22 cellular contexts compared by ENCODE assay signal in the genomic region with DNA sequence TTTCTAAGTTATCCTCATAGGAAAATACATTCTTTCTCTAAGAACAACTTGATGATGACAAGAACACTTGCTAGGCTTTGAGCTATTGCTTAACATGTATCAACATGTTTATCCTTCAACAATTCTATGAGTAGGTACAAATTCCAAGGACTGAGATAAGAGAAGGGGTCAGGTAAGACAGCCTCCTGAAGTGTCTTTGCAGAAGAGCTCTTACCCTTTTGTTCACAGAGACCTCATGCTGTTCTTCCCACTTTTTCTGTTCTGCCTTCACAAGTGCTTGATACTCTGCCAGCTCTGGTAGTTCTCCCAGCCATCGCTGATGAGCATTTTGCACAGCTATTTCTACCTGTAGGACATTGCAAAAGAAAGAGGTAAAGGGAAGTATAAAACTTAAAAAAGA. TPM values are rescaled to one million over a fixed set of nuclear protein-coding genes. Genes with fewer than 3 reads are reported as not detected.
DNase-seq lines count a peak whose midpoint lies in the region; ATAC-seq, FAIRE-seq and TF ChIP-seq lines count a peak whose summit lies in the region.
"Had no signal": no experiment of that assay in that cellular context is flagged by ENCODE, and none has a peak within 500 bp of the region (broad histone marks: within the 10 kb centered on the region; RNA-seq: fewer than 3 reads in every experiment).

No MANE protein-coding gene starts in this region.

- H3K18ac ChIP-seq in H1 (ENCODE audit: extremely low read depth, low read length): no peak overlapping the region

- peaks cover 28% of the 10 kb centered on the region for H3K4me1 Mint-ChIP-seq in HFFc6 (ENCODE audit: low read depth)
- H3K4me1 Mint-ChIP-seq: CD14-positive monocyte had no signal

- no peaks in the 10 kb centered on the region for H3K27me3 ChIP-seq in H1 (replicated peaks in 1 of 4; ENCODE audit: control insufficient read depth in 3 of 4, extremely low read depth in 1 of 4, insufficient read depth in 3 of 4, low read length in 3 of 4)
- H3K27me3 ChIP-seq in lower lobe of right lung (ENCODE audit: low read depth): no peaks in the 10 kb centered on the region
- H3K27me3 ChIP-seq: right atrium auricular region had no signal

- H3K9me3 Mint-ChIP-seq in HFFc6: no peaks in the 10 kb centered on the region
- H3K9me3 Mint-ChIP-seq: activated naive CD4-positive, alpha-beta T cell treated with anti-CD3 and anti-CD28 coated beads, Interleukin-2, amount 50 U/mL, for 72 hours; CD14-positive monocyte had no signal

- FAIRE-seq in H1 (lab: Jason Lieb, UNC): peak; percentile 19
- FAIRE-seq: TTC549 had no signal

- H2BK5ac ChIP-seq in H1 (ENCODE audit: low read depth, low read length): no peak overlapping the region

- no peak overlapping the region for H3K23ac ChIP-seq in H1 (ENCODE audit: insufficient read length)

- H3K36me3 Mint-ChIP-seq in HFFc6 (ENCODE audit: low read depth): peaks cover 29% of the 10 kb centered on the region

- no peak overlapping the region for H2AK5ac ChIP-seq in H1 (ENCODE audit: low read depth, low read length)

- no peak overlapping the region for H2BK120ac ChIP-seq in H1 (replicated peaks; ENCODE audit: low read depth, low read length)

- no peak overlapping the region for H4K91ac ChIP-seq in H1 (replicated peaks; ENCODE audit: insufficient read length, low read length)

- no peak overlapping the region for H2BK15ac ChIP-seq in H1 (ENCODE audit: low read length)

- intact Hi-C loops in lower lobe of right lung (cut with DNase I): no loop called here

- no peaks in the 10 kb centered on the region for H3K23me2 ChIP-seq in H1 (ENCODE audit: low read depth, low read length)

- no peaks in the 10 kb centered on the region for H3K79me1 ChIP-seq in H1 (ENCODE audit: low read depth, low read length)

- TF ChIP-seq CTCF in H1 (IDR thresholded peaks at IDR 0.05; ENCODE audit: control extremely low read depth in 1 of 3, insufficient read depth in 1 of 3, low read depth in 1 of 3, low read length in 3 of 3) (no peak), lower lobe of right lung (IDR thresholded peaks at IDR 0.05) (no peak), HFFc6 (IDR thresholded peaks at IDR 0.05) (no peak)

- H3K4me3 ChIP-seq in H1 (ENCODE audit: extremely low read depth in 1 of 4, insufficient read depth in 2 of 4, low read depth in 3 of 4, low read length in 4 of 4) (no peak overlapping the region), lower lobe of right lung (no peak overlapping the region)
- H3K4me3 ChIP-seq: right atrium auricular region had no signal

- H3K4me2 ChIP-seq in H1 (ENCODE audit: insufficient read depth in 1 of 2, low read depth in 2 of 2, low read length in 2 of 2): no peak overlapping the region

- DNase-seq in DMS79 treated with DMSO at 0.1 percent for 48 hours (lab: John Stamatoyannopoulos, UW): peak; percentile 75
- peak; percentile 7 for DNase-seq in NCI-H128 (lab: John Stamatoyannopoulos, UW; ENCODE audit: unreplicated experiment)
- no peak for DNase-seq in H1 (ENCODE audit: low read depth in 1 of 2, low spot score in 2 of 2)
- no peak for DNase-seq in lower lobe of right lung
- DNase-seq in activated CD8-positive, alpha-beta memory T cell treated with anti-CD3 and anti-CD28 coated beads, Interleukin-2, amount 50 U/mL, for 48 hours: no peak
- DNase-seq in HFFc6: no peak
- no peak for DNase-seq in NCI-H2081 (lab: John Stamatoyannopoulos, UW)
- DNase-seq: activated CD4-positive, alpha-beta T cell treated with anti-CD3 and anti-CD28 coated beads for 4 hours; effector memory CD4-positive, alpha-beta T cell; head of caudate nucleus; islet precursor cell; NCI-H1694; NCI-H69; occipital lobe; SHP77; stimulated activated CD8-positive, alpha-beta memory T cell treated with anti-CD3 and anti-CD28 coated beads, Interleukin-4, amount 100 ng/mL, for 48 hours; substantia nigra had no signal

- no peak overlapping the region for H3K56ac ChIP-seq in H1 (replicated peaks; ENCODE audit: insufficient read length, low read depth, low read length)

- H2BK12ac ChIP-seq in H1 (ENCODE audit: low read depth, low read length): no peak overlapping the region

- no peak overlapping the region for H3K14ac ChIP-seq in H1 (ENCODE audit: insufficient read length)

- no peaks in the 10 kb centered on the region for H3K79me2 ChIP-seq in H1 (ENCODE audit: control insufficient read depth in 1 of 2, insufficient read depth in 2 of 2, low read length in 2 of 2)

- POLR2A ChIA-PET in H1 (lab: Charles Lee; ENCODE audit: partially characterized antibody): no interaction called here

- H4K8ac ChIP-seq in H1 (ENCODE audit: extremely low read depth, insufficient read depth, low read length): no peak overlapping the region

- CTCF ChIA-PET in H1 (lab: Charles Lee; ENCODE audit: partially characterized antibody): interaction anchor here (1.1 kb wide), 1 partner anchor 42 kb away, joined by 3 read pairs; no protein-coding TSS in a partner anchor

- H4K20me1 ChIP-seq in H1 (replicated peaks in 1 of 2; ENCODE audit: control insufficient read depth in 1 of 2, insufficient read depth in 2 of 2, low read length in 2 of 2): no peaks in the 10 kb centered on the region

- TF ChIP-seq EP300 in H1 (IDR thresholded peaks at IDR 0.05; ENCODE audit: borderline replicate concordance in 1 of 2, low read depth in 2 of 2, low read length in 2 of 2): no peak

- no peaks in the 10 kb centered on the region for H3K27me3 Mint-ChIP-seq in HFFc6 (ENCODE audit: insufficient read depth)

- H3K9me3 ChIP-seq in H1 (ENCODE audit: insufficient read depth in 2 of 2, low read depth in 1 of 2, low read length in 1 of 2) (no peaks in the 10 kb centered on the region), lower lobe of right lung (no peaks in the 10 kb centered on the region)
- H3K9me3 ChIP-seq: right atrium auricular region had no signal

- TF ChIP-seq RAD21 in H1 (IDR thresholded peaks at IDR 0.05 in 1 of 2, conservative IDR thresholded peaks at IDR 0.05 in 1 of 2; ENCODE audit: low read depth in 2 of 2, low read length in 2 of 2): no peak

- H4K5ac ChIP-seq in H1 (ENCODE audit: insufficient read length, low read depth, low read length): no peak overlapping the region

- H3K27ac Mint-ChIP-seq in HFFc6: no peak overlapping the region

- H3K4me3 Mint-ChIP-seq in HFFc6: no peak overlapping the region
- H3K4me3 Mint-ChIP-seq: CD14-positive monocyte had no signal

- no peak overlapping the region for H3K4ac ChIP-seq in H1 (replicated peaks; ENCODE audit: insufficient read length, low read depth, low read length)

- H3K9ac ChIP-seq in H1 (replicated peaks in 1 of 4; ENCODE audit: extremely low read depth in 1 of 4, low read depth in 3 of 4, low read length in 3 of 4): peak overlapping the region in 1 of 4 experiments; percentile 34; a peak in 1 of 7 replicates

- no peak overlapping the region for H2BK20ac ChIP-seq in H1 (ENCODE audit: low read length)

- ATAC-seq in lower lobe of right lung (peak; percentile 81 to 94), GM19395 (IDR thresholded peaks at IDR 0.05; ENCODE audit: unreplicated experiment) (no peak)
- ATAC-seq: activated naive CD4-positive, alpha-beta T cell treated with anti-CD3 and anti-CD28 coated beads, Interleukin-2, amount 50 U/mL, for 72 hours had no signal

- H3K27ac ChIP-seq in H1 (ENCODE audit: low read depth, low read length) (no peak overlapping the region), lower lobe of right lung (no peak overlapping the region)
- H3K27ac ChIP-seq: right atrium auricular region had no signal

- H3K4me1 ChIP-seq in H1 (replicated peaks in 1 of 4; ENCODE audit: control insufficient read depth in 3 of 4, insufficient read depth in 4 of 4, low read length in 3 of 4): no peaks in the 10 kb centered on the region
- no peaks in the 10 kb centered on the region for H3K4me1 ChIP-seq in lower lobe of right lung
- H3K4me1 ChIP-seq: right atrium auricular region had no signal

- no peak overlapping the region for H2AFZ ChIP-seq in H1 (ENCODE audit: low read length)

- no peak for TF ChIP-seq POLR2A in H1 (IDR thresholded peaks at IDR 0.05; ENCODE audit: control extremely low read depth in 1 of 2, low read depth in 2 of 2, low read length in 2 of 2)

- H3K36me3 ChIP-seq in H1 (ENCODE audit: control insufficient read depth in 2 of 4, insufficient read depth in 4 of 4, low read length in 3 of 4) (peaks cover 0 to 34% (median 11%) of the 10 kb centered on the region in 4 experiments; a peak in 6 of 8 replicates), lower lobe of right lung (peaks cover 18% of the 10 kb centered on the region)
- H3K36me3 ChIP-seq: right atrium auricular region had no signal

- 91% methylated on average over 1 of the region's 1 CpG; no CpG with 5 or more reads in 1 of the 2 experiments for WGBS in H1 (ENCODE audit: extremely low coverage in 1 of 2, insufficient coverage in 1 of 2, insufficient read length in 1 of 2, insufficient replicate concordance in 2 of 2, low coverage in 1 of 2, low lambda C conversion rate in 2 of 2, missing lambda C conversion rate in 1 of 2), 2 experiments

TF ChIP-seq in H1, 55 proteins besides CTCF, POLR2A, EP300 and RAD21 (continues in another document):
- TF ChIP-seq POU5F1 (IDR thresholded peaks at IDR 0.05; ENCODE audit: low read depth, low read length) (no peak), RXRA (IDR thresholded peaks at IDR 0.05; ENCODE audit: insufficient read depth, low read depth, low read length) (no peak), RFX5 (IDR thresholded peaks at IDR 0.05; ENCODE audit: borderline replicate concordance, low read depth, low read length) (no peak), BCL11A (IDR thresholded peaks at IDR 0.05; ENCODE audit: low read depth in 2 of 2, low read length in 2 of 2) (no peak), CBX5 (IDR thresholded peaks at IDR 0.05; ENCODE audit: low read depth, low read length) (no peak), POLR2AphosphoS5 (IDR thresholded peaks at IDR 0.05; ENCODE audit: low read depth, low read length) (no peak), SAP30 (IDR thresholded peaks at IDR 0.05; ENCODE audit: insufficient read depth, insufficient replicate concordance, low read length) (no peak), TAF7 (optimal IDR thresholded peaks at IDR 0.05; ENCODE audit: borderline replicate concordance, low read depth, low read length) (no peak), CTBP2 (IDR thresholded peaks at IDR 0.05; ENCODE audit: borderline replicate concordance, insufficient read depth, insufficient read length, low read length) (no peak), RBBP5 (IDR thresholded peaks at IDR 0.05; ENCODE audit: borderline replicate concordance, low read depth, low read length) (no peak)

RNA-seq across cellular contexts. Expression of a gene that starts 50.9 kb away (rescaled TPM):
- 16.1 and 16.2 TPM in 2 replicates for total RNA-seq in H1 (2021; fragmentation: NEBNext Ultra II Directional; extraction: Animal tissue kit (Norgen Biotek cat#: 25700))
- polyA plus RNA-seq in H1 (2011; rRNA removed): 1.4 and 1.8 TPM in 2 replicates
- 3.0 TPM for polyA plus RNA-seq in H1 (2011; cell fraction: cytosol; rRNA removed)
- 8.9 TPM for polyA plus RNA-seq in H1 (2011; cell fraction: nucleus; rRNA removed)
- polyA plus RNA-seq in H1 (2012, experiment 1 of 2): 5.5 to 24.2 TPM (median 9.7 TPM) in 4 replicates
- polyA plus RNA-seq in H1 (2012, experiment 2 of 2): 0.39 TPM
- 7.8 TPM for polyA plus RNA-seq in H1 (2013, experiment 1 of 2)
- polyA plus RNA-seq in H1 (2013, experiment 2 of 2): 7.3 TPM
- polyA minus RNA-seq in H1 (2011; rRNA and poly(A)+ RNA removed): 8.4 and 9.5 TPM in 2 replicates
- polyA minus RNA-seq in H1 (2011; cell fraction: cytosol; rRNA and poly(A)+ RNA removed): 4.8 TPM
- polyA minus RNA-seq in H1 (2011; cell fraction: nucleus; rRNA and poly(A)+ RNA removed): 40.3 TPM
- 6.5 TPM for total RNA-seq in lower lobe of right lung
- total RNA-seq in HFFc6 (2021; fragmentation: NEBNext Ultra II Directional; extraction: Animal tissue kit (Norgen Biotek cat#: 25700)): 1 to 10 TPM; 3.4 to 7.5 (median 6.5) TPM

Comparison
In these comparisons a context has a peak if more than half of its experiments do, and no peak if none do; other contexts are left out.
1. DNase-seq: peak in DMS79 treated with DMSO at 0.1 percent for 48 hours (single experiment) and NCI-H128 (single experiment); none in H1 (0 of 2), lower lobe of right lung (single experiment), activated CD8-positive, alpha-beta memory T cell treated with anti-CD3 and anti-CD28 coated beads, Interleukin-2, amount 50 U/mL, for 48 hours (single experiment), HFFc6 (single experiment) and NCI-H2081 (0 of 2).